1 cellular context compared by ENCODE assay signal in the genomic region with DNA sequence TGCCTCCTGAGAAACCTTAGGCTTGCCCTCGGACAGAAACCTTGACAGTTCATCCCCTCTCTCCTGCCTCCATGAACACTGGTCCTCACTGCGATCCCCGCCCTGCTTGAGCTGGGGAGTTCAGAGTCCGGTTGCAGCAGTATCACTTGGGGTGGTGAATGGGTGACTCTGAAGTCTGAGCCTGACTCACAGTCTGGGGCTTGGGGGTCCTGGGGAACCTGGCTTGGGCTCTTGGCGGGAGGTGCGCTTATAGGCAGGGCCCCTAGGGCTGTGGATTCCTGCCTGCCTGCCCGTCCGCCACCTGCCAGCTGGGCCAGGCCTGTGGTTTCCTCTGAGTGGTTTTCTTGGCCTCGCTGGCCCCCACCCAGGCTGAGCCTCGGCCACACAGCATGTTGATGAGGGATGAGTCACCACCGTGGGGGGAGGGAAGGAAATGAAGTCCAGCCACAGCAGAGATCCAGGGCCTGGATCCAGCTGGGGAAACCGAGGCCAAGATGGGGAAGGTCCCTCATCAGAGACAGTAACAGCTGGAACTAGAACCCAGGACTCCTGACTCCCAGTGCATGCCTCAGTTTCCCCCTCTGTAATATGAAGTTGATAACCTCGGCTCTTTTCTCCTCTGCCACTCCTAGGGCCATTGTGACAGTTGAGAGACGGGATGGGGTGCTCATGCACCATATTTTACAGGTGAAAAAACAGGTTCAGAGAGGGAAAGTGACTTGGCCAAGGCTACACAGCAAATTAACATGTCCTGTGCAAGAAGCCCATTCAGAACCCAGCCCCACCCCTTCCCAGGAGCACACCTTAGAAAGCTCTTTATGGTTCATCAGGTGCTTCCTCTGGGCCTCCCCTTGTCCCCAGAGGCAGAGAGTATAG.
TF ChIP-seq lines count a peak whose summit lies in the region.

No MANE protein-coding gene starts in this region.

TF ChIP-seq in SK-N-SH, 30 proteins besides CTCF, POLR2A, EP300 and RAD21:
- TF ChIP-seq RFX5 (IDR thresholded peaks at IDR 0.05; ENCODE audit: low read length) (no peak), USF2 (IDR thresholded peaks at IDR 0.05; ENCODE audit: borderline replicate concordance, low read depth, low read length) (no peak), YY1 (IDR thresholded peaks at IDR 0.05; ENCODE audit: low read depth) (no peak), TAF1 (IDR thresholded peaks at IDR 0.05; ENCODE audit: borderline replicate concordance, low read depth, low read length) (no peak), TCF12 (IDR thresholded peaks at IDR 0.05) (peak; percentile 98), NFIC (IDR thresholded peaks at IDR 0.05; ENCODE audit: borderline replicate concordance) (peak; percentile 98), NRF1 (IDR thresholded peaks at IDR 0.05; ENCODE audit: low read depth, low read length) (no peak), GABPA (IDR thresholded peaks at IDR 0.05; ENCODE audit: low read depth) (no peak), JUND (IDR thresholded peaks at IDR 0.05) (peak; percentile 98), MAX (IDR thresholded peaks at IDR 0.05; ENCODE audit: low read depth) (peak; percentile 93), EZH2phosphoT487 (IDR thresholded peaks at IDR 0.05; ENCODE audit: borderline replicate concordance, low read depth) (no peak), RCOR1 (IDR thresholded peaks at IDR 0.05; ENCODE audit: low read length) (no peak), RXRA (IDR thresholded peaks at IDR 0.05; ENCODE audit: borderline replicate concordance, low read depth) (peak; percentile 81; the same call in 1 of the 2 replicates), FOSL2 (IDR thresholded peaks at IDR 0.05; ENCODE audit: borderline replicate concordance, low read depth) (peak; percentile 99), MXI1 (IDR thresholded peaks at IDR 0.05; ENCODE audit: low read depth, low read length) (no peak), FOXJ3 (CRISPR knock-in tag; IDR thresholded peaks at IDR 0.05) (no peak), POLR2AphosphoS5 (IDR thresholded peaks at IDR 0.05; ENCODE audit: low read depth, low read length) (peak; percentile 57; the same call in 1 of the 2 replicates), SMC3 (IDR thresholded peaks at IDR 0.05; ENCODE audit: low read depth, low read length) (no peak), FOXM1 (IDR thresholded peaks at IDR 0.05; ENCODE audit: low read depth) (peak; percentile 71; the same call in 1 of the 2 replicates), SIN3A (IDR thresholded peaks at IDR 0.05; ENCODE audit: borderline replicate concordance, low read depth, low read length) (no peak; the same call in 1 of the 2 replicates), CHD2 (IDR thresholded peaks at IDR 0.05; ENCODE audit: low read length, partially characterized antibody) (peak; percentile 76), MEF2A (IDR thresholded peaks at IDR 0.05; ENCODE audit: borderline replicate concordance, low read depth) (no peak), ELF1 (IDR thresholded peaks at IDR 0.05) (no peak), TEAD4 (IDR thresholded peaks at IDR 0.05; ENCODE audit: borderline replicate concordance, insufficient read depth) (peak; percentile 81), IRF3 (IDR thresholded peaks at IDR 0.05; ENCODE audit: low read depth, low read length) (no peak), GATA2 (CRISPR knock-in tag; IDR thresholded peaks at IDR 0.05) (no peak)
- TF ChIP-seq, protein P1, sequence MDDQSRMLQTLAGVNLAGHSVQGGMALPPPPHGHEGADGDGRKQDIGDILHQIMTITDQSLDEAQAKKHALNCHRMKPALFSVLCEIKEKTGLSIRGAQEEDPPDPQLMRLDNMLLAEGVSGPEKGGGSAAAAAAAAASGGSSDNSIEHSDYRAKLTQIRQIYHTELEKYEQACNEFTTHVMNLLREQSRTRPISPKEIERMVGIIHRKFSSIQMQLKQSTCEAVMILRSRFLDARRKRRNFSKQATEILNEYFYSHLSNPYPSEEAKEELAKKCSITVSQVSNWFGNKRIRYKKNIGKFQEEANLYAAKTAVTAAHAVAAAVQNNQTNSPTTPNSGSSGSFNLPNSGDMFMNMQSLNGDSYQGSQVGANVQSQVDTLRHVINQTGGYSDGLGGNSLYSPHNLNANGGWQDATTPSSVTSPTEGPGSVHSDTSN (IDR thresholded peaks at IDR 0.05), result peak; percentile 78
- TF ChIP-seq, protein P2, sequence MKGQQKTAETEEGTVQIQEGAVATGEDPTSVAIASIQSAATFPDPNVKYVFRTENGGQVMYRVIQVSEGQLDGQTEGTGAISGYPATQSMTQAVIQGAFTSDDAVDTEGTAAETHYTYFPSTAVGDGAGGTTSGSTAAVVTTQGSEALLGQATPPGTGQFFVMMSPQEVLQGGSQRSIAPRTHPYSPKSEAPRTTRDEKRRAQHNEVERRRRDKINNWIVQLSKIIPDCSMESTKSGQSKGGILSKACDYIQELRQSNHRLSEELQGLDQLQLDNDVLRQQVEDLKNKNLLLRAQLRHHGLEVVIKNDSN (IDR thresholded peaks at IDR 0.05; ENCODE audit: borderline replicate concordance, low read depth), result peak; percentile 22; the same call in 1 of the 2 replicates
- TF ChIP-seq, protein P3, sequence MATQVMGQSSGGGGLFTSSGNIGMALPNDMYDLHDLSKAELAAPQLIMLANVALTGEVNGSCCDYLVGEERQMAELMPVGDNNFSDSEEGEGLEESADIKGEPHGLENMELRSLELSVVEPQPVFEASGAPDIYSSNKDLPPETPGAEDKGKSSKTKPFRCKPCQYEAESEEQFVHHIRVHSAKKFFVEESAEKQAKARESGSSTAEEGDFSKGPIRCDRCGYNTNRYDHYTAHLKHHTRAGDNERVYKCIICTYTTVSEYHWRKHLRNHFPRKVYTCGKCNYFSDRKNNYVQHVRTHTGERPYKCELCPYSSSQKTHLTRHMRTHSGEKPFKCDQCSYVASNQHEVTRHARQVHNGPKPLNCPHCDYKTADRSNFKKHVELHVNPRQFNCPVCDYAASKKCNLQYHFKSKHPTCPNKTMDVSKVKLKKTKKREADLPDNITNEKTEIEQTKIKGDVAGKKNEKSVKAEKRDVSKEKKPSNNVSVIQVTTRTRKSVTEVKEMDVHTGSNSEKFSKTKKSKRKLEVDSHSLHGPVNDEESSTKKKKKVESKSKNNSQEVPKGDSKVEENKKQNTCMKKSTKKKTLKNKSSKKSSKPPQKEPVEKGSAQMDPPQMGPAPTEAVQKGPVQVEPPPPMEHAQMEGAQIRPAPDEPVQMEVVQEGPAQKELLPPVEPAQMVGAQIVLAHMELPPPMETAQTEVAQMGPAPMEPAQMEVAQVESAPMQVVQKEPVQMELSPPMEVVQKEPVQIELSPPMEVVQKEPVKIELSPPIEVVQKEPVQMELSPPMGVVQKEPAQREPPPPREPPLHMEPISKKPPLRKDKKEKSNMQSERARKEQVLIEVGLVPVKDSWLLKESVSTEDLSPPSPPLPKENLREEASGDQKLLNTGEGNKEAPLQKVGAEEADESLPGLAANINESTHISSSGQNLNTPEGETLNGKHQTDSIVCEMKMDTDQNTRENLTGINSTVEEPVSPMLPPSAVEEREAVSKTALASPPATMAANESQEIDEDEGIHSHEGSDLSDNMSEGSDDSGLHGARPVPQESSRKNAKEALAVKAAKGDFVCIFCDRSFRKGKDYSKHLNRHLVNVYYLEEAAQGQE (IDR thresholded peaks at IDR 0.05; ENCODE audit: low read depth, low read length), result peak; percentile 58; the same call in 1 of the 2 replicates
- TF ChIP-seq, protein P4, sequence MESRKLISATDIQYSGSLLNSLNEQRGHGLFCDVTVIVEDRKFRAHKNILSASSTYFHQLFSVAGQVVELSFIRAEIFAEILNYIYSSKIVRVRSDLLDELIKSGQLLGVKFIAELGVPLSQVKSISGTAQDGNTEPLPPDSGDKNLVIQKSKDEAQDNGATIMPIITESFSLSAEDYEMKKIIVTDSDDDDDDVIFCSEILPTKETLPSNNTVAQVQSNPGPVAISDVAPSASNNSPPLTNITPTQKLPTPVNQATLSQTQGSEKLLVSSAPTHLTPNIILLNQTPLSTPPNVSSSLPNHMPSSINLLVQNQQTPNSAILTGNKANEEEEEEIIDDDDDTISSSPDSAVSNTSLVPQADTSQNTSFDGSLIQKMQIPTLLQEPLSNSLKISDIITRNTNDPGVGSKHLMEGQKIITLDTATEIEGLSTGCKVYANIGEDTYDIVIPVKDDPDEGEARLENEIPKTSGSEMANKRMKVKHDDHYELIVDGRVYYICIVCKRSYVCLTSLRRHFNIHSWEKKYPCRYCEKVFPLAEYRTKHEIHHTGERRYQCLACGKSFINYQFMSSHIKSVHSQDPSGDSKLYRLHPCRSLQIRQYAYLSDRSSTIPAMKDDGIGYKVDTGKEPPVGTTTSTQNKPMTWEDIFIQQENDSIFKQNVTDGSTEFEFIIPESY (IDR thresholded peaks at IDR 0.05; ENCODE audit: borderline replicate concordance, low read depth), result peak; percentile 55; the same call in 1 of the 2 replicates
